In the genomic region with DNA sequence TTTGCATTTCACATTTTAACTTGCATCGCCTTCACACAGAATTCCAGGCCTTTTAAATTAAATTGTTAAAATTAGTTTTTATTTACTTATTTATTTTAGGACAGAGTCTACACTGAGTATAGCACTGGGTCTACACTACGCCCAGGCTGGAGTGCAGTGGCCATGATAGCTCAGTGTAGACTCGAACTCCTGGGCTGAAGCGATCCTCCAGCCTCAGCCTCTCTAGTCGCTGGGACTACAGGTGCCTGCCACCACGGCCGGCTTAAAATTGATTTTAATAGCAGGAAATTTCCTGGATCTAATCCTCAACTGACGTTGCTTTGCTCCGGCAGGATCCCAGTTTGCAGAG, we compare ENCODE assay signal across 8 cellular contexts. TPM values are rescaled to one million over a fixed set of nuclear protein-coding genes. Genes with fewer than 3 reads are reported as not detected.
DNase-seq lines count a peak whose midpoint lies in the region; ATAC-seq and TF ChIP-seq lines count a peak whose summit lies in the region.

No MANE protein-coding gene starts in this region.

- intact Hi-C loops in naive thymus-derived CD4-positive, alpha-beta T cell (cut with micrococcal nuclease): loop anchor here (1.0 to 2.0 kb wide), 7 partner anchors 34 to 400 kb away; a partner anchor contains a TSS

- H3K27me3 Mint-ChIP-seq in naive thymus-derived CD4-positive, alpha-beta T cell: no peaks in the 10 kb centered on the region

- peaks cover 0 to 6% of the 10 kb centered on the region in 2 donors for H3K4me1 ChIP-seq in duodenal mucosa (ENCODE audit: control insufficient read depth in 1 of 2, insufficient read depth in 2 of 2, low read length in 2 of 2)
- peaks cover 0 to 6% of the 10 kb centered on the region in 2 donors for H3K4me1 ChIP-seq in naive thymus-derived CD4-positive, alpha-beta T cell (ENCODE audit: control insufficient read depth in 2 of 2, insufficient read depth in 2 of 2, low read length in 2 of 2)

- H3K27ac ChIP-seq in duodenal mucosa (ENCODE audit: low read depth, low read length): no peak overlapping the region
- peak overlapping the region; percentile 83 for H3K27ac ChIP-seq in naive thymus-derived CD4-positive, alpha-beta T cell (ENCODE audit: low read depth, low read length)

- peaks cover 17 to 41% (median 24%) of the 10 kb centered on the region in 5 donors for H3K36me3 Mint-ChIP-seq in naive thymus-derived CD4-positive, alpha-beta T cell

- H3K4me1 Mint-ChIP-seq in naive thymus-derived CD4-positive, alpha-beta T cell: peaks cover 11 to 19% (median 16%) of the 10 kb centered on the region in 7 donors

- POLR2A ChIA-PET in AG04449 (lab: Yijun Ruan, JAX): no interaction called here
- POLR2A ChIA-PET in naive thymus-derived CD4-positive, alpha-beta T cell (lab: Charles Lee): interaction anchor here (1.7 kb wide), 1 partner anchor 34 kb away, joined by 4 read pairs; a partner anchor contains a TSS

- no peak overlapping the region for H3K9ac ChIP-seq in duodenal mucosa (ENCODE audit: low read depth in 1 of 2, low read length in 2 of 2)

- CTCF ChIA-PET in AG04449 (lab: Yijun Ruan, JAX): no interaction called here
- CTCF ChIA-PET in naive thymus-derived CD4-positive, alpha-beta T cell (lab: Charles Lee): no interaction called here

- no peaks in the 10 kb centered on the region for H3K27me3 ChIP-seq in duodenal mucosa (ENCODE audit: control insufficient read depth in 1 of 2, insufficient read depth in 2 of 2, low read length in 2 of 2)
- H3K27me3 ChIP-seq in naive thymus-derived CD4-positive, alpha-beta T cell (ENCODE audit: control insufficient read depth in 2 of 2, insufficient read depth in 2 of 2, low read length in 2 of 2): no peaks in the 10 kb centered on the region

- peak; percentile 25 for ATAC-seq in HG03439 (IDR thresholded peaks at IDR 0.05; ENCODE audit: unreplicated experiment)
- ATAC-seq in naive thymus-derived CD4-positive, alpha-beta T cell: peak; percentile 18
- no peak for ATAC-seq in GM19328 (IDR thresholded peaks at IDR 0.05; ENCODE audit: unreplicated experiment)

- H3K36me3 ChIP-seq in duodenal mucosa (ENCODE audit: control insufficient read depth in 1 of 2, insufficient read depth in 2 of 2, low read length in 2 of 2): peaks cover 0 to 3% of the 10 kb centered on the region in 2 donors
- H3K36me3 ChIP-seq in naive thymus-derived CD4-positive, alpha-beta T cell (ENCODE audit: control insufficient read depth in 2 of 3, insufficient read depth in 3 of 3, low read length in 3 of 3): peaks cover 0 to 4% (median 0%) of the 10 kb centered on the region in 3 experiments

- H3K4me3 Mint-ChIP-seq in naive thymus-derived CD4-positive, alpha-beta T cell: peak overlapping the region; percentile 87 to 97 (median 93)

- no peak for TF ChIP-seq CTCF in AG04449 (IDR thresholded peaks at IDR 0.05; ENCODE audit: insufficient read depth, low read length, missing control alignments)

- H3K4me3 ChIP-seq in AG04449 (ENCODE audit: low read depth, low read length): peak overlapping the region; percentile 72
- peak overlapping the region; percentile 85 to 91 for H3K4me3 ChIP-seq in duodenal mucosa (ENCODE audit: low read depth in 1 of 2, low read length in 2 of 2)
- peak overlapping the region; percentile 88 for H3K4me3 ChIP-seq in naive thymus-derived CD4-positive, alpha-beta T cell (ENCODE audit: low read length)

- peaks cover 5 to 99% (median 49%) of the 10 kb centered on the region in 11 donors for H3K9me3 Mint-ChIP-seq in naive thymus-derived CD4-positive, alpha-beta T cell

- H3K9me3 ChIP-seq in duodenal mucosa (ENCODE audit: control insufficient read depth in 1 of 2, low read length in 2 of 2): peaks cover 32 to 36% of the 10 kb centered on the region in 2 donors
- H3K9me3 ChIP-seq in naive thymus-derived CD4-positive, alpha-beta T cell (ENCODE audit: control insufficient read depth in 2 of 3, low read length in 3 of 3): peaks cover 9 to 35% (median 13%) of the 10 kb centered on the region in 3 experiments

- DNase-seq in AG04449 (ENCODE audit: low read depth, low spot score): no peak
- no peak for DNase-seq in naive thymus-derived CD4-positive, alpha-beta T cell
- no peak for DNase-seq in NCI-H2081 (lab: John Stamatoyannopoulos, UW)
- DNase-seq in AG20443 (ENCODE audit: low spot score): no peak
- DNase-seq in NOMO-1 treated with dmso at 0.1 percent for 144 hours (lab: John Stamatoyannopoulos, UW; ENCODE audit: unreplicated experiment): no peak

- peak overlapping the region; percentile 81 to 98 (median 96) for H3K27ac Mint-ChIP-seq in naive thymus-derived CD4-positive, alpha-beta T cell

RNA-seq across cellular contexts. Expression of a gene that starts 0.3 kb away (rescaled TPM):
- total RNA-seq in naive thymus-derived CD4-positive, alpha-beta T cell: 1 to 10 TPM in 2 of 5 experiments, under 1 TPM in 3; 0.42 to 4.3 (median 0.93) TPM
- polyA plus RNA-seq in naive thymus-derived CD4-positive, alpha-beta T cell: 1 to 10 TPM; 2.0 to 2.6 TPM

RNA-seq across cellular contexts. Expression of a gene that starts 34.0 kb away (rescaled TPM):
- 10 to 100 TPM; 10.3 to 33.5 (median 25.4) TPM for total RNA-seq in naive thymus-derived CD4-positive, alpha-beta T cell
- polyA plus RNA-seq in naive thymus-derived CD4-positive, alpha-beta T cell: 10 to 100 TPM; 32.0 to 43.9 TPM

RNA-seq across cellular contexts. Expression of a gene that starts 38.8 kb away (rescaled TPM):
- 10 to 100 TPM in 4 of 5 experiments, 1 to 10 TPM in 1; 8.5 to 28.9 (median 13.3) TPM for total RNA-seq in naive thymus-derived CD4-positive, alpha-beta T cell
- 10 to 100 TPM; 20.8 to 29.0 TPM for polyA plus RNA-seq in naive thymus-derived CD4-positive, alpha-beta T cell
